ENCODE assay signal across 1 cellular context in genomic region chr16:57341441-57342303, GRCh38.
TF ChIP-seq lines count a peak whose summit lies in the region.

No MANE protein-coding gene starts in this region.

TF ChIP-seq in HEK293, 187 proteins besides CTCF, POLR2A, EP300 and RAD21 (continued from another document):
- TF ChIP-seq, protein P1, sequence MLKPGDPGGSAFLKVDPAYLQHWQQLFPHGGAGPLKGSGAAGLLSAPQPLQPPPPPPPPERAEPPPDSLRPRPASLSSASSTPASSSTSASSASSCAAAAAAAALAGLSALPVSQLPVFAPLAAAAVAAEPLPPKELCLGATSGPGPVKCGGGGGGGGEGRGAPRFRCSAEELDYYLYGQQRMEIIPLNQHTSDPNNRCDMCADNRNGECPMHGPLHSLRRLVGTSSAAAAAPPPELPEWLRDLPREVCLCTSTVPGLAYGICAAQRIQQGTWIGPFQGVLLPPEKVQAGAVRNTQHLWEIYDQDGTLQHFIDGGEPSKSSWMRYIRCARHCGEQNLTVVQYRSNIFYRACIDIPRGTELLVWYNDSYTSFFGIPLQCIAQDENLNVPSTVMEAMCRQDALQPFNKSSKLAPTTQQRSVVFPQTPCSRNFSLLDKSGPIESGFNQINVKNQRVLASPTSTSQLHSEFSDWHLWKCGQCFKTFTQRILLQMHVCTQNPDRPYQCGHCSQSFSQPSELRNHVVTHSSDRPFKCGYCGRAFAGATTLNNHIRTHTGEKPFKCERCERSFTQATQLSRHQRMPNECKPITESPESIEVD (tag by site-specific recombination; IDR thresholded peaks at IDR 0.05), result peak; percentile 69; the same call in 1 of the 2 replicates
- no peak for TF ChIP-seq ZBTB7A (tag by site-specific recombination; IDR thresholded peaks at IDR 0.05; ENCODE audit: low read depth)
- no peak for TF ChIP-seq ZNF571 (tag by site-specific recombination; IDR thresholded peaks at IDR 0.05)
- no peak for TF ChIP-seq REPIN1 (tag by site-specific recombination; IDR thresholded peaks at IDR 0.05; ENCODE audit: low read depth)
- peak; percentile 98 for TF ChIP-seq FEZF1 (tag by site-specific recombination; IDR thresholded peaks at IDR 0.05)
- TF ChIP-seq SP3 (tag by site-specific recombination; IDR thresholded peaks at IDR 0.05), result no peak
- peak; percentile 81; the same call in 1 of the 2 replicates for TF ChIP-seq ZSCAN16 (tag by site-specific recombination; IDR thresholded peaks at IDR 0.05)
- no peak for TF ChIP-seq ZNF610 (tag by site-specific recombination; IDR thresholded peaks at IDR 0.05; ENCODE audit: borderline replicate concordance)
- TF ChIP-seq, protein P2, sequence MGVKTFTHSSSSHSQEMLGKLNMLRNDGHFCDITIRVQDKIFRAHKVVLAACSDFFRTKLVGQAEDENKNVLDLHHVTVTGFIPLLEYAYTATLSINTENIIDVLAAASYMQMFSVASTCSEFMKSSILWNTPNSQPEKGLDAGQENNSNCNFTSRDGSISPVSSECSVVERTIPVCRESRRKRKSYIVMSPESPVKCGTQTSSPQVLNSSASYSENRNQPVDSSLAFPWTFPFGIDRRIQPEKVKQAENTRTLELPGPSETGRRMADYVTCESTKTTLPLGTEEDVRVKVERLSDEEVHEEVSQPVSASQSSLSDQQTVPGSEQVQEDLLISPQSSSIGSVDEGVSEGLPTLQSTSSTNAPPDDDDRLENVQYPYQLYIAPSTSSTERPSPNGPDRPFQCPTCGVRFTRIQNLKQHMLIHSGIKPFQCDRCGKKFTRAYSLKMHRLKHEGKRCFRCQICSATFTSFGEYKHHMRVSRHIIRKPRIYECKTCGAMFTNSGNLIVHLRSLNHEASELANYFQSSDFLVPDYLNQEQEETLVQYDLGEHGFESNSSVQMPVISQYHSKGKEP (tag by site-specific recombination; IDR thresholded peaks at IDR 0.05), result no peak
- TF ChIP-seq, protein P3, sequence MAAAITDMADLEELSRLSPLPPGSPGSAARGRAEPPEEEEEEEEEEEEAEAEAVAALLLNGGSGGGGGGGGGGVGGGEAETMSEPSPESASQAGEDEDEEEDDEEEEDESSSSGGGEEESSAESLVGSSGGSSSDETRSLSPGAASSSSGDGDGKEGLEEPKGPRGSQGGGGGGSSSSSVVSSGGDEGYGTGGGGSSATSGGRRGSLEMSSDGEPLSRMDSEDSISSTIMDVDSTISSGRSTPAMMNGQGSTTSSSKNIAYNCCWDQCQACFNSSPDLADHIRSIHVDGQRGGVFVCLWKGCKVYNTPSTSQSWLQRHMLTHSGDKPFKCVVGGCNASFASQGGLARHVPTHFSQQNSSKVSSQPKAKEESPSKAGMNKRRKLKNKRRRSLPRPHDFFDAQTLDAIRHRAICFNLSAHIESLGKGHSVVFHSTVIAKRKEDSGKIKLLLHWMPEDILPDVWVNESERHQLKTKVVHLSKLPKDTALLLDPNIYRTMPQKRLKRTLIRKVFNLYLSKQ (tag by site-specific recombination; IDR thresholded peaks at IDR 0.05; ENCODE audit: borderline replicate concordance), result no peak
- no peak for TF ChIP-seq ZNF214 (tag by site-specific recombination; IDR thresholded peaks at IDR 0.05; ENCODE audit: borderline replicate concordance)
- no peak for TF ChIP-seq GFI1B (tag by site-specific recombination; IDR thresholded peaks at IDR 0.05)
- TF ChIP-seq YY1 (tag by site-specific recombination; IDR thresholded peaks at IDR 0.05), result no peak
- no peak for TF ChIP-seq ZNF426 (tag by site-specific recombination; IDR thresholded peaks at IDR 0.05)
- TF ChIP-seq, protein P4, sequence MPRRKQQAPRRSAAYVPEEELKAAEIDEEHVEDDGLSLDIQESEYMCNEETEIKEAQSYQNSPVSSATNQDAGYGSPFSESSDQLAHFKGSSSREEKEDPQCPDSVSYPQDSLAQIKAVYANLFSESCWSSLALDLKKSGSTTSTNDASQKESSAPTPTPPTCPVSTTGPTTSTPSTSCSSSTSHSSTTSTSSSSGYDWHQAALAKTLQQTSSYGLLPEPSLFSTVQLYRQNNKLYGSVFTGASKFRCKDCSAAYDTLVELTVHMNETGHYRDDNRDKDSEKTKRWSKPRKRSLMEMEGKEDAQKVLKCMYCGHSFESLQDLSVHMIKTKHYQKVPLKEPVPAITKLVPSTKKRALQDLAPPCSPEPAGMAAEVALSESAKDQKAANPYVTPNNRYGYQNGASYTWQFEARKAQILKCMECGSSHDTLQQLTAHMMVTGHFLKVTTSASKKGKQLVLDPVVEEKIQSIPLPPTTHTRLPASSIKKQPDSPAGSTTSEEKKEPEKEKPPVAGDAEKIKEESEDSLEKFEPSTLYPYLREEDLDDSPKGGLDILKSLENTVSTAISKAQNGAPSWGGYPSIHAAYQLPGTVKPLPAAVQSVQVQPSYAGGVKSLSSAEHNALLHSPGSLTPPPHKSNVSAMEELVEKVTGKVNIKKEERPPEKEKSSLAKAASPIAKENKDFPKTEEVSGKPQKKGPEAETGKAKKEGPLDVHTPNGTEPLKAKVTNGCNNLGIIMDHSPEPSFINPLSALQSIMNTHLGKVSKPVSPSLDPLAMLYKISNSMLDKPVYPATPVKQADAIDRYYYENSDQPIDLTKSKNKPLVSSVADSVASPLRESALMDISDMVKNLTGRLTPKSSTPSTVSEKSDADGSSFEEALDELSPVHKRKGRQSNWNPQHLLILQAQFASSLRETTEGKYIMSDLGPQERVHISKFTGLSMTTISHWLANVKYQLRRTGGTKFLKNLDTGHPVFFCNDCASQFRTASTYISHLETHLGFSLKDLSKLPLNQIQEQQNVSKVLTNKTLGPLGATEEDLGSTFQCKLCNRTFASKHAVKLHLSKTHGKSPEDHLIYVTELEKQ (tag by site-specific recombination; IDR thresholded peaks at IDR 0.05; ENCODE audit: borderline replicate concordance), result no peak
- TF ChIP-seq ZBTB17 (tag by site-specific recombination; IDR thresholded peaks at IDR 0.05), result peak; percentile 56
- TF ChIP-seq ZNF398 (tag by site-specific recombination; IDR thresholded peaks at IDR 0.05), result no peak
- TF ChIP-seq ZNF133 (tag by site-specific recombination; IDR thresholded peaks at IDR 0.05), result no peak
- TF ChIP-seq ZNF623 (tag by site-specific recombination; IDR thresholded peaks at IDR 0.05), result no peak
- TF ChIP-seq, protein P5, sequence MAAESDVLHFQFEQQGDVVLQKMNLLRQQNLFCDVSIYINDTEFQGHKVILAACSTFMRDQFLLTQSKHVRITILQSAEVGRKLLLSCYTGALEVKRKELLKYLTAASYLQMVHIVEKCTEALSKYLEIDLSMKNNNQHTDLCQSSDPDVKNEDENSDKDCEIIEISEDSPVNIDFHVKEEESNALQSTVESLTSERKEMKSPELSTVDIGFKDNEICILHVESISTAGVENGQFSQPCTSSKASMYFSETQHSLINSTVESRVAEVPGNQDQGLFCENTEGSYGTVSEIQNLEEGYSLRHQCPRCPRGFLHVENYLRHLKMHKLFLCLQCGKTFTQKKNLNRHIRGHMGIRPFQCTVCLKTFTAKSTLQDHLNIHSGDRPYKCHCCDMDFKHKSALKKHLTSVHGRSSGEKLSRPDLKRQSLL (tag by site-specific recombination; IDR thresholded peaks at IDR 0.05), result no peak
- TF ChIP-seq, protein P6, sequence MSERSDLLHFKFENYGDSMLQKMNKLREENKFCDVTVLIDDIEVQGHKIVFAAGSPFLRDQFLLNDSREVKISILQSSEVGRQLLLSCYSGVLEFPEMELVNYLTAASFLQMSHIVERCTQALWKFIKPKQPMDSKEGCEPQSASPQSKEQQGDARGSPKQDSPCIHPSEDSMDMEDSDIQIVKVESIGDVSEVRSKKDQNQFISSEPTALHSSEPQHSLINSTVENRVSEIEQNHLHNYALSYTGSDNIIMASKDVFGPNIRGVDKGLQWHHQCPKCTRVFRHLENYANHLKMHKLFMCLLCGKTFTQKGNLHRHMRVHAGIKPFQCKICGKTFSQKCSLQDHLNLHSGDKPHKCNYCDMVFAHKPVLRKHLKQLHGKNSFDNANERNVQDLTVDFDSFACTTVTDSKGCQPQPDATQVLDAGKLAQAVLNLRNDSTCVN (tag by site-specific recombination; optimal IDR thresholded peaks at IDR 0.05), result no peak
- TF ChIP-seq ZNF155 (tag by site-specific recombination; IDR thresholded peaks at IDR 0.05), result no peak
- TF ChIP-seq ZNF211 (tag by site-specific recombination; IDR thresholded peaks at IDR 0.05; ENCODE audit: low read depth), result no peak
- TF ChIP-seq ZFP41 (tag by site-specific recombination; IDR thresholded peaks at IDR 0.05; ENCODE audit: borderline replicate concordance), result no peak
- TF ChIP-seq, protein P7, sequence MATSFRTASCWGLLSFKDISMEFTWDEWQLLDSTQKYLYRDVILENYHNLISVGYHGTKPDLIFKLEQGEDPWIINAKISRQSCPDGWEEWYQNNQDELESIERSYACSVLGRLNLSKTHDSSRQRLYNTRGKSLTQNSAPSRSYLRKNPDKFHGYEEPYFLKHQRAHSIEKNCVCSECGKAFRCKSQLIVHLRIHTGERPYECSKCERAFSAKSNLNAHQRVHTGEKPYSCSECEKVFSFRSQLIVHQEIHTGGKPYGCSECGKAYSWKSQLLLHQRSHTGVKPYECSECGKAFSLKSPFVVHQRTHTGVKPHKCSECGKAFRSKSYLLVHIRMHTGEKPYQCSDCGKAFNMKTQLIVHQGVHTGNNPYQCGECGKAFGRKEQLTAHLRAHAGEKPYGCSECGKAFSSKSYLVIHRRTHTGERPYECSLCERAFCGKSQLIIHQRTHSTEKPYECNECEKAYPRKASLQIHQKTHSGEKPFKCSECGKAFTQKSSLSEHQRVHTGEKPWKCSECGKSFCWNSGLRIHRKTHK (tag by site-specific recombination; IDR thresholded peaks at IDR 0.05), result no peak
- TF ChIP-seq ZNF555 (tag by site-specific recombination; conservative IDR thresholded peaks at IDR 0.05), result no peak
- TF ChIP-seq, protein P8, sequence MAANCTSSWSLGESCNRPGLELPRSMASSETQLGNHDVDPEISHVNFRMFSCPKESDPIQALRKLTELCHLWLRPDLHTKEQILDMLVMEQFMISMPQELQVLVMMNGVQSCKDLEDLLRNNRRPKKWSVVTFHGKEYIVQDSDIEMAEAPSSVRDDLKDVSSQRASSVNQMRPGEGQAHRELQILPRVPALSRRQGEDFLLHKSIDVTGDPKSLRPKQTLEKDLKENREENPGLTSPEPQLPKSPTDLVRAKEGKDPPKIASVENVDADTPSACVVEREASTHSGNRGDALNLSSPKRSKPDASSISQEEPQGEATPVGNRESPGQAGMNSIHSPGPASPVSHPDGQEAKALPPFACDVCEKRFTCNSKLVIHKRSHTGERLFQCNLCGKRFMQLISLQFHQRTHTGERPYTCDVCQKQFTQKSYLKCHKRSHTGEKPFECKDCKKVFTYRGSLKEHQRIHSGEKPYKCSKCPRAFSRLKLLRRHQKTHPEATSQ (tag by site-specific recombination; IDR thresholded peaks at IDR 0.05), result no peak
- TF ChIP-seq PRDM1 (tag by site-specific recombination; IDR thresholded peaks at IDR 0.05), result no peak
- no peak for TF ChIP-seq ZNF341 (tag by site-specific recombination; IDR thresholded peaks at IDR 0.05; ENCODE audit: low read depth)
